1 cellular context compared by ENCODE assay signal in genomic region chr17:62824290-62825135, GRCh38.
TF ChIP-seq lines count a peak whose summit lies in the region.

No MANE protein-coding gene starts in this region.

TF ChIP-seq in H1, 55 proteins besides CTCF, POLR2A, EP300 and RAD21:
- no peak for TF ChIP-seq CHD7 (IDR thresholded peaks at IDR 0.05; ENCODE audit: insufficient replicate concordance, low read length)
- no peak for TF ChIP-seq SAP30 (IDR thresholded peaks at IDR 0.05; ENCODE audit: insufficient read depth, insufficient replicate concordance, low read length)
- TF ChIP-seq KDM1A (IDR thresholded peaks at IDR 0.05; ENCODE audit: borderline replicate concordance, low read length), result no peak
- no peak for TF ChIP-seq PHF8 (conservative IDR thresholded peaks at IDR 0.05; ENCODE audit: low read depth, low read length)
- no peak for TF ChIP-seq SUZ12 (IDR thresholded peaks at IDR 0.05; ENCODE audit: low read length)
- TF ChIP-seq SP1 (IDR thresholded peaks at IDR 0.05; ENCODE audit: low read depth, low read length), result peak; percentile 67; the same call in 1 of the 2 replicates
- TF ChIP-seq JUN (IDR thresholded peaks at IDR 0.05; ENCODE audit: low read depth, low read length), result peak; percentile 67; the same call in 1 of the 2 replicates
- no peak for TF ChIP-seq TAF7 (optimal IDR thresholded peaks at IDR 0.05; ENCODE audit: borderline replicate concordance, low read depth, low read length)
- TF ChIP-seq MAFK (IDR thresholded peaks at IDR 0.05; ENCODE audit: low read depth, low read length), result no peak
- no peak for TF ChIP-seq E2F6 (IDR thresholded peaks at IDR 0.05)
- no peak for TF ChIP-seq NANOG (IDR thresholded peaks at IDR 0.05; ENCODE audit: insufficient read depth, low read depth, low read length, poor library complexity, severe bottlenecking)
- TF ChIP-seq CREB1 (IDR thresholded peaks at IDR 0.05), result no peak
- peak; percentile 36; the same call in 1 of the 2 replicates for TF ChIP-seq CEBPB (IDR thresholded peaks at IDR 0.05; ENCODE audit: low read depth, low read length)
- TF ChIP-seq KDM5A (IDR thresholded peaks at IDR 0.05; ENCODE audit: low read length), result no peak
- TF ChIP-seq JUND (IDR thresholded peaks at IDR 0.05; ENCODE audit: low read length), result peak; percentile 92
- 0 out of 2 replicates have a peak, but pooled peaks have one; percentile 69 for TF ChIP-seq RXRA (IDR thresholded peaks at IDR 0.05; ENCODE audit: insufficient read depth, low read depth, low read length)
- no peak for TF ChIP-seq SP2 (IDR thresholded peaks at IDR 0.05; ENCODE audit: low read length)
- no peak for TF ChIP-seq CTBP2 (IDR thresholded peaks at IDR 0.05; ENCODE audit: borderline replicate concordance, insufficient read depth, insufficient read length, low read length)
- TF ChIP-seq ASH2L (IDR thresholded peaks at IDR 0.05; ENCODE audit: low read length), result peak; percentile 32
- peak; percentile 14; the same call in 1 of the 2 replicates for TF ChIP-seq TEAD4 (IDR thresholded peaks at IDR 0.05; ENCODE audit: low read depth, low read length)
TF ChIP-seq in H1: peak in this region for 7.
